In genomic region chr7:1948377-1948796, GRCh38 we compare ENCODE assay signal across 17 cellular contexts.
"Had no signal": no experiment of that assay in that cellular context is flagged by ENCODE, and none has a peak within 500 bp of the region (broad histone marks: within the 10 kb centered on the region; RNA-seq: fewer than 3 reads in every experiment).

No MANE protein-coding gene starts in this region.

- ATAC-seq: activated CD8-positive, alpha-beta T cell treated with anti-CD3 and anti-CD28 coated beads for 36 hours; activated T-cell treated with anti-CD3 and anti-CD28 coated beads, Interleukin-2, amount 50 U/mL, for 4 hours; pancreas; WTC11 had no signal

- H3K27ac ChIP-seq: colonic mucosa, esophagus squamous epithelium, pancreas, stomach, testis, upper lobe of left lung had no signal

- H3K36me3 ChIP-seq: colonic mucosa, pancreas, upper lobe of left lung had no signal

- H3K27me3 ChIP-seq: colonic mucosa, esophagus squamous epithelium, pancreas, stomach, testis, upper lobe of left lung had no signal

- H3K4me1 ChIP-seq: colonic mucosa, pancreas had no signal

- H3K4me3 ChIP-seq: colonic mucosa, esophagus squamous epithelium, lung, pancreas, stomach, testis, upper lobe of left lung had no signal

- H3K9me3 ChIP-seq: colonic mucosa, esophagus squamous epithelium, pancreas, SK-N-SH, stomach, testis, upper lobe of left lung had no signal

- DNase-seq: activated CD4-positive, alpha-beta T cell treated with anti-CD3 and anti-CD28 coated beads for 48 hours; activated CD8-positive, alpha-beta T cell treated with anti-CD3 and anti-CD28 coated beads for 36 hours; activated effector memory CD4-positive, alpha-beta T cell treated with Interleukin-2 at 50 U/mL for 16 hours; activated naive CD4-positive, alpha-beta T cell treated with anti-CD3 and anti-CD28 coated beads, Interleukin-2, amount 50 U/mL, for 16 hours; activated T-cell treated with anti-CD3 and anti-CD28 coated beads, Interleukin-2, amount 50 U/mL, for 4 hours; caudate nucleus; colonic mucosa; esophagus squamous epithelium; hypothalamus; SK-N-SH; stomach; T-helper 1 cell; testis had no signal
